Comparison of ENCODE assay signal across 28 cellular contexts in the genomic region with DNA sequence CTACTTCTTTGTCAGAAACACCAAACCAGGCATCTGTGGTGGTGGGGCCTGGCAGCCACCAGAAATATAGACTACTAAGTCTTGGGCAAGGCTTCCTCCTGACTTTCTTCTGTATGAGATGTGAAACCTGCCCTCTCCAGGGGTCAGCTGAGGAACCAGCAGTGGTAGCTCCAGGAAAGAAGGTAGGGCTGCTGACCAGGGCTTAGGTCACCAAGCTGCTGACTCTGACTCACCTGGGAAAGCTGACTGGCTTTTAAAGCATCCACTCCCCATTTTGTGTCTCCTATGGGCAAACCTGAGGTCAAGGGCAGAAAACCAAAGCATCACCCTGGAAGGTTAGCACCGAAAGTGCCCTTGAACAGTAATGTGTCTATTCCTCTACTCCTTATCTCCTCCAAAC. TPM values are rescaled to one million over a fixed set of nuclear protein-coding genes. Genes with fewer than 3 reads are reported as not detected.
DNase-seq lines count a peak whose midpoint lies in the region; ATAC-seq, FAIRE-seq and TF ChIP-seq lines count a peak whose summit lies in the region.
"Had no signal": no experiment of that assay in that cellular context is flagged by ENCODE, and none has a peak within 500 bp of the region (broad histone marks: within the 10 kb centered on the region; RNA-seq: fewer than 3 reads in every experiment).

No MANE protein-coding gene starts in this region.

- no peak for TF ChIP-seq CTCF in bronchial epithelial cell (IDR thresholded peaks at IDR 0.05; ENCODE audit: insufficient read depth, low read length, severe bottlenecking)

- peak; percentile 83 for FAIRE-seq in bronchial epithelial cell (lab: Jason Lieb, UNC)
- FAIRE-seq: A204.1, D721Med, H1 had no signal

- no peaks in the 10 kb centered on the region for H3K36me3 ChIP-seq in bronchial epithelial cell (ENCODE audit: control insufficient read depth, insufficient read depth, low read length)
- H3K36me3 ChIP-seq: BE2C, cardiac muscle cell, ovary, right atrium auricular region, tibial nerve had no signal

- ATAC-seq in left colon (peak; percentile 49), HG03520 (IDR thresholded peaks at IDR 0.05; ENCODE audit: unreplicated experiment) (no peak), GM18867 (IDR thresholded peaks at IDR 0.05; ENCODE audit: unreplicated experiment) (no peak)
- ATAC-seq: activated CD8-positive, alpha-beta T cell treated with anti-CD3 and anti-CD28 coated beads, Interleukin-2, amount 10 ng/mL, durations not matched to agents 7 days and 5 days; natural killer cell treated with Interleukin-12 subunit alpha and Interleukin-12 subunit beta and Interleukin-15 and Interleukin-18, amount 100 ng/mL, for 72 hours; Right ventricle myocardium inferior had no signal

- no peaks in the 10 kb centered on the region for H3K27me3 ChIP-seq in bronchial epithelial cell (ENCODE audit: control insufficient read depth, insufficient read depth, low read length)
- H3K27me3 ChIP-seq: BE2C, cardiac muscle cell, dorsolateral prefrontal cortex, ovary, right atrium auricular region, tibial nerve had no signal

- no peak overlapping the region for H3K4me3 ChIP-seq in bronchial epithelial cell (ENCODE audit: low read depth, low read length)
- H3K4me3 ChIP-seq: cardiac muscle cell, dorsolateral prefrontal cortex, ovary, right atrium auricular region, tibial nerve had no signal

- intact Hi-C loops in left colon (cut with DNase I, micrococcal nuclease) = no loop called here

- DNase-seq in ACHN (peak; percentile 18), HT1080 (ENCODE audit: low read depth) (peak; percentile 28), bronchial epithelial cell (ENCODE audit: low read depth) (peak; percentile 45), left colon (no peak), middle frontal gyrus (ENCODE audit: extremely low spot score, low spot score) (no peak), dermis blood vessel endothelial cell (no peak)
- DNase-seq: activated CD4-positive, CD25-positive, alpha-beta regulatory T cell; activated CD8-positive, alpha-beta T cell treated with anti-CD3 and anti-CD28 coated beads, Interleukin-2, amount 10 ng/mL, durations not matched to agents 7 days and 5 days; activated gamma-delta T cell treated with Interleukin-2 at 50 U/mL for 16 hours; BE2C; dorsolateral prefrontal cortex; left cardiac atrium; NCI-H187; NCI-H526 treated with DMSO at 0.1 percent for 48 hours; ovary; stimulated activated CD4-positive, alpha-beta T cell treated with anti-CD3 and anti-CD28 coated beads, Interleukin-12 subunit alpha, Interleukin-12 subunit beta, amount 100 ng/mL, for 4 hours; stimulated activated CD4-positive, alpha-beta T cell treated with anti-CD3 and anti-CD28 coated beads, Interleukin-4, amount 100 ng/mL, for 4 hours; T1000 had no signal

- in situ Hi-C loops in ACHN (cut with HindIII; ENCODE audit: low pct_ligation_motif_present, low pct_unique_long_range_greater_than_20kb, low sequenced_read_pairs) = no loop called here

RNA-seq across cellular contexts. Expression of gene SH3TC2, which starts 10.4 kb away (rescaled TPM):
- 22.1 and 24.0 TPM in 2 replicates for total RNA-seq in HT1080 (2014; rRNA removed; shearing (Covaris generic))
- polyA plus RNA-seq in HT1080 (2015; cell fraction: cytosol; rRNA removed) = 8.3 and 12.2 TPM in 2 replicates
- 61.7 and 71.3 TPM in 2 replicates for polyA plus RNA-seq in HT1080 (2015; cell fraction: nucleus; rRNA removed)
- 4.0 and 4.7 TPM in 2 replicates for total RNA-seq in bronchial epithelial cell
- total RNA-seq in left colon = 1 to 10 TPM in 1 of 2 donors, under 1 TPM in 1; 0.47 to 2.4 TPM
- total RNA-seq in dermis blood vessel endothelial cell = 18.0 and 60.6 TPM in 2 replicates
- total RNA-seq: activated CD8-positive, alpha-beta T cell treated with anti-CD3 and anti-CD28 coated beads, Interleukin-2, amount 10 ng/mL, durations not matched to agents 7 days and 5 days; natural killer cell treated with Interleukin-12 subunit alpha and Interleukin-12 subunit beta and Interleukin-15 and Interleukin-18, amount 100 ng/mL, for 72 hours had no signal

Comparison
In these comparisons a context has a peak if more than half of its experiments do, and no peak if none do; other contexts are left out.
1. DNase-seq: peak in ACHN (single experiment), HT1080 (single experiment) and bronchial epithelial cell (single experiment); none in left colon (0 of 2), middle frontal gyrus (single experiment) and dermis blood vessel endothelial cell (single experiment).